Comparison of ENCODE assay signal across 1 cellular context in genomic region chr2:109675666-109676345, GRCh38.
TF ChIP-seq lines count a peak whose summit lies in the region.

No MANE protein-coding gene starts in this region.

TF ChIP-seq in HepG2, 621 proteins besides CTCF, POLR2A, EP300 and RAD21 (continues in another document):
- TF ChIP-seq PPARG (CRISPR knock-in tag; conservative IDR thresholded peaks at IDR 0.05) (no peak), PRPF4 (IDR thresholded peaks at IDR 0.05; ENCODE audit: low read depth, low read length, poor library complexity, severe bottlenecking) (no peak), ZNF280B (CRISPR knock-in tag; IDR thresholded peaks at IDR 0.05; ENCODE audit: borderline replicate concordance) (peak; percentile 50; the same call in 1 of the 2 replicates), IKZF5 (CRISPR knock-in tag; IDR thresholded peaks at IDR 0.05) (0 out of 2 replicates have a peak, but pooled peaks have one; percentile 2), ZNF468 (CRISPR knock-in tag; IDR thresholded peaks at IDR 0.05) (0 out of 2 replicates have a peak, but pooled peaks have one; percentile 39), SATB2 (CRISPR knock-in tag; IDR thresholded peaks at IDR 0.05) (no peak), ZBTB4 (CRISPR knock-in tag; IDR thresholded peaks at IDR 0.05; ENCODE audit: borderline replicate concordance) (peak; percentile 86; the same call in 1 of the 2 replicates), ZNF687 (CRISPR knock-in tag; IDR thresholded peaks at IDR 0.05) (peak; percentile 87), PHF21A (CRISPR knock-in tag; IDR thresholded peaks at IDR 0.05) (0 out of 2 replicates have a peak, but pooled peaks have one; percentile 11), THAP8 (CRISPR knock-in tag; IDR thresholded peaks at IDR 0.05; ENCODE audit: borderline replicate concordance) (no peak), KDM5B (CRISPR knock-in tag; IDR thresholded peaks at IDR 0.05; ENCODE audit: borderline replicate concordance) (no peak; the same call in 1 of the 2 replicates), NFKB2 (CRISPR knock-in tag; IDR thresholded peaks at IDR 0.05; ENCODE audit: borderline replicate concordance) (no peak), POGK (CRISPR knock-in tag; conservative IDR thresholded peaks at IDR 0.05) (0 out of 2 replicates have a peak, but pooled peaks have one; percentile 10), ZBTB38 (CRISPR knock-in tag; IDR thresholded peaks at IDR 0.05) (peak; percentile 94; the same call in 1 of the 2 replicates), THAP9 (CRISPR knock-in tag; IDR thresholded peaks at IDR 0.05; ENCODE audit: borderline replicate concordance) (no peak), HDAC2 (CRISPR knock-in tag; IDR thresholded peaks at IDR 0.05) (peak; percentile 4; the same call in 1 of the 2 replicates), HOXA3 (CRISPR knock-in tag; IDR thresholded peaks at IDR 0.05) (0 out of 2 replicates have a peak, but pooled peaks have one; percentile 48), CENPT (CRISPR knock-in tag; IDR thresholded peaks at IDR 0.05; ENCODE audit: low read depth) (peak; percentile 54; the same call in 1 of the 2 replicates), MAX (IDR thresholded peaks at IDR 0.05) (0 out of 2 replicates have a peak, but pooled peaks have one; percentile 23), SNRNP70 (IDR thresholded peaks at IDR 0.05; ENCODE audit: low read depth, low read length) (no peak), ARHGAP35 (CRISPR knock-in tag; IDR thresholded peaks at IDR 0.05; ENCODE audit: borderline replicate concordance) (peak; percentile 86; the same call in 1 of the 2 replicates), HNRNPL (IDR thresholded peaks at IDR 0.05; ENCODE audit: low read depth, low read length) (0 out of 2 replicates have a peak, but pooled peaks have one; percentile 16), DMAP1 (CRISPR knock-in tag; IDR thresholded peaks at IDR 0.05) (0 out of 2 replicates have a peak, but pooled peaks have one; percentile 31), TBP (CRISPR knock-in tag; IDR thresholded peaks at IDR 0.05) (no peak), ZNF274 (CRISPR knock-in tag; IDR thresholded peaks at IDR 0.05) (0 out of 2 replicates have a peak, but pooled peaks have one; percentile 10), TERF1 (CRISPR knock-in tag; IDR thresholded peaks at IDR 0.05) (no peak), ZFY (CRISPR knock-in tag; IDR thresholded peaks at IDR 0.05) (0 out of 2 replicates have a peak, but pooled peaks have one; percentile 7), ARID4A (CRISPR knock-in tag; IDR thresholded peaks at IDR 0.05; ENCODE audit: borderline replicate concordance) (0 out of 2 replicates have a peak, but pooled peaks have one; percentile 19), ARNT2 (CRISPR knock-in tag; IDR thresholded peaks at IDR 0.05; ENCODE audit: low read depth) (0 out of 2 replicates have a peak, but pooled peaks have one; percentile 25), ZNF580 (CRISPR knock-in tag; IDR thresholded peaks at IDR 0.05; ENCODE audit: borderline replicate concordance, low read depth) (0 out of 2 replicates have a peak, but pooled peaks have one; percentile 24), SPEN (CRISPR knock-in tag; IDR thresholded peaks at IDR 0.05; ENCODE audit: low read depth) (no peak), ZNF883 (CRISPR knock-in tag; IDR thresholded peaks at IDR 0.05; ENCODE audit: not compliant biosample characterization) (peak; percentile 5)
